ENCODE assay signal across 8 cellular contexts in genomic region chr12:121534495-121535148, GRCh38. TPM values are rescaled to one million over a fixed set of nuclear protein-coding genes. Genes with fewer than 3 reads are reported as not detected.
DNase-seq lines count a peak whose midpoint lies in the region; ATAC-seq and TF ChIP-seq lines count a peak whose summit lies in the region.

No MANE protein-coding gene starts in this region.

- H3K4me3 Mint-ChIP-seq in stimulated activated naive B cell treated with anti-CD40 and anti-IgM and Interleukin-4, amounts not matched to agents 10 μg/mL and 1 μg/mL and 100 μg/mL, for 72 hours = peak overlapping the region; percentile 81 to 94

- peaks cover 53 to 81% of the 10 kb centered on the region in 2 donors for H3K4me1 Mint-ChIP-seq in stimulated activated naive B cell treated with anti-CD40 and anti-IgM and Interleukin-4, amounts not matched to agents 10 μg/mL and 1 μg/mL and 100 μg/mL, for 72 hours

- H3K27ac ChIP-seq in iPS-18a (ENCODE audit: low read length) = no peak overlapping the region

- no peak for TF ChIP-seq CTCF in mucosa of descending colon (IDR thresholded peaks at IDR 0.05)

- no peak overlapping the region for H3K9ac ChIP-seq in iPS-18a (ENCODE audit: low read length)

- intact Hi-C loops in mucosa of descending colon (cut with DNase I, micrococcal nuclease) = no loop called here

- H3K27me3 ChIP-seq in iPS-18a (ENCODE audit: control insufficient read depth, insufficient read depth, low read length) = peaks cover 21% of the 10 kb centered on the region

- H3K36me3 Mint-ChIP-seq in stimulated activated naive B cell treated with anti-CD40 and anti-IgM and Interleukin-4, amounts not matched to agents 10 μg/mL and 1 μg/mL and 100 μg/mL, for 72 hours = peaks cover 35 to 37% of the 10 kb centered on the region in 2 donors

- H3K36me3 ChIP-seq in iPS-18a (ENCODE audit: control insufficient read depth, low read depth, low read length) = peaks cover 25% of the 10 kb centered on the region
- no peaks in the 10 kb centered on the region for H3K36me3 ChIP-seq in mucosa of descending colon (ENCODE audit: low read depth)

- no peaks in the 10 kb centered on the region for H3K9me3 ChIP-seq in iPS-18a (ENCODE audit: control insufficient read depth, low read depth, low read length)
- no peaks in the 10 kb centered on the region for H3K9me3 ChIP-seq in mucosa of descending colon

- H3K27ac Mint-ChIP-seq in stimulated activated naive B cell treated with anti-CD40 and anti-IgM and Interleukin-4, amounts not matched to agents 10 μg/mL and 1 μg/mL and 100 μg/mL, for 72 hours = peak overlapping the region; percentile 94

- peak; percentile 29 to 53 for DNase-seq in activated CD8-positive, alpha-beta memory T cell treated with anti-CD3 and anti-CD28 coated beads for 1 hour (ENCODE audit: extremely low read depth in 1 of 2, low read depth in 1 of 2)
- peak; percentile 80 for DNase-seq in stimulated activated naive B cell treated with anti-CD40 and anti-IgM and Interleukin-4, amounts not matched to agents 10 μg/mL and 1 μg/mL and 100 μg/mL, for 72 hours
- DNase-seq in mucosa of descending colon (no peak), UCSD-AML1 (lab: John Stamatoyannopoulos, UW; ENCODE audit: unreplicated experiment) (no peak), anterior cingulate cortex (lab: John Stamatoyannopoulos, UW) (no peak), dermis blood vessel endothelial cell (no peak)

- peak; percentile 17 for ATAC-seq in GM21737 (IDR thresholded peaks at IDR 0.05; ENCODE audit: unreplicated experiment)
- ATAC-seq in stimulated activated naive B cell treated with anti-CD40 and anti-IgM and Interleukin-4, amounts not matched to agents 10 μg/mL and 1 μg/mL and 100 μg/mL, for 72 hours (replicated peaks) = peak; percentile 26 to 33
- ATAC-seq in mucosa of descending colon = no peak

- no peaks in the 10 kb centered on the region for H3K27me3 Mint-ChIP-seq in stimulated activated naive B cell treated with anti-CD40 and anti-IgM and Interleukin-4, amounts not matched to agents 10 μg/mL and 1 μg/mL and 100 μg/mL, for 72 hours

- H3K9me3 Mint-ChIP-seq in stimulated activated naive B cell treated with anti-CD40 and anti-IgM and Interleukin-4, amounts not matched to agents 10 μg/mL and 1 μg/mL and 100 μg/mL, for 72 hours = no peaks in the 10 kb centered on the region

- H3K4me1 ChIP-seq in iPS-18a (ENCODE audit: control insufficient read depth, low read depth, low read length) (peaks cover 44% of the 10 kb centered on the region), mucosa of descending colon (ENCODE audit: low read depth) (peaks cover 22% of the 10 kb centered on the region)

- peak overlapping the region; percentile 54 for H3K4me3 ChIP-seq in iPS-18a (ENCODE audit: low read length)
- no peak overlapping the region for H3K4me3 ChIP-seq in mucosa of descending colon

RNA-seq across cellular contexts. Expression of gene KDM2B, which starts 46.2 kb away (rescaled TPM):
- total RNA-seq in mucosa of descending colon (10 to 100 TPM; 17.9 to 24.5 (median 18.3) TPM), dermis blood vessel endothelial cell (29.4 and 32.0 TPM in 2 replicates)

Comparison
In these comparisons a context has a peak if more than half of its experiments do, and no peak if none do; other contexts are left out.
1. DNase-seq: peak in activated CD8-positive, alpha-beta memory T cell treated with anti-CD3 and anti-CD28 coated beads for 1 hour (2 of 2) and stimulated activated naive B cell treated with anti-CD40 and anti-IgM and Interleukin-4, amounts not matched to agents 10 μg/mL and 1 μg/mL and 100 μg/mL, for 72 hours (single experiment); none in mucosa of descending colon (0 of 3), UCSD-AML1 (single experiment), anterior cingulate cortex (0 of 58) and dermis blood vessel endothelial cell (single experiment).